ENCODE assay signal across 24 cellular contexts in the genomic region with DNA sequence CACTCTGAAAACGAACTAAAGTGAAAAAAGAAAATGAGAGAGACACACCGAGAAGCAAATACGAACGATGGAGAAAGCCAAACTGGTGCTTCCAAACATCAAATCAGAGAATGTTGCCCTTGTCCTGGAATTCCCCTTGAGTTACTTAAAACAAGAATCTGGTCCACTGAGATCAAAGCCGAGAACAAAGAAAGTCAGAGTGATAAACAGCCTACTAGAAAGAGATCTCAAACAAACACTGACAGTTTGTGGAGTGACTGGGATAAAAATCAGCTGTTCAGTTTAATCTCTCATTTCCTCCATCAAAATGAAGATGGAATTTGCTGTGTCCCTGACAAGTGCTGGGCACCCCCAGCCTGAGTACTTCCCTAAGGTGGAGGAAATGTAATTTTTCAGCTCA.
DNase-seq lines count a peak whose midpoint lies in the region; ATAC-seq and TF ChIP-seq lines count a peak whose summit lies in the region.
"Had no signal": no experiment of that assay in that cellular context is flagged by ENCODE, and none has a peak within 500 bp of the region (broad histone marks: within the 10 kb centered on the region; RNA-seq: fewer than 3 reads in every experiment).

No MANE protein-coding gene starts in this region.

- POLR2A ChIA-PET in AG04450 (lab: Yijun Ruan, JAX), result no interaction called here

- DNase-seq in AG04450 (ENCODE audit: low read depth, low spot score) (peak; percentile 7), RPMI7951 (ENCODE audit: low read depth) (peak; percentile 0), iris pigment epithelial cell (ENCODE audit: low read depth) (peak; percentile 31), osteoblast (ENCODE audit: insufficient read length, low spot score, missing footprints) (no peak), SW 1271 (lab: John Stamatoyannopoulos, UW) (no peak), NCI-H446 (lab: John Stamatoyannopoulos, UW) (no peak)
- DNase-seq: activated gamma-delta T cell treated with Interleukin-2 at 50 U/mL for 16 hours; activated T-cell treated with anti-CD3 and anti-CD28 coated beads, Interleukin-2, amount 50 U/mL, for 1 hour; DMS153; effector CD8-positive, alpha-beta T cell; gastrocnemius medialis; KBM-7; MM.1S; NCI-H1436; NCI-H524; ovary; Peyer's patch; stimulated activated CD4-positive, alpha-beta T cell treated with anti-CD3 and anti-CD28 coated beads, Interleukin-15, amount 100 ng/mL, for 24 hours; T-helper 1 cell had no signal

- H3K9me3 ChIP-seq in AG04450 (ENCODE audit: control insufficient read depth, insufficient read depth, low read length), result no peaks in the 10 kb centered on the region
- peaks cover 2% of the 10 kb centered on the region for H3K9me3 ChIP-seq in osteoblast (ENCODE audit: low read depth, low read length)
- H3K9me3 ChIP-seq: gastrocnemius medialis, ovary had no signal

- H3K4me3 ChIP-seq in AG04450 (ENCODE audit: low read depth, low read length) (peak overlapping the region; percentile 37), osteoblast (ENCODE audit: insufficient read depth, low read length) (peak overlapping the region; percentile 46)
- H3K4me3 ChIP-seq: gastrocnemius medialis, lung, ovary, Peyer's patch, right atrium auricular region, tibial nerve had no signal

- peak overlapping the region; percentile 71 for H3K4me2 ChIP-seq in osteoblast (ENCODE audit: insufficient read depth, low read length)

- CTCF ChIA-PET in AG04450 (lab: Charles Lee), result interaction anchor here (0.7 kb wide), 1 partner anchor 601 kb away, joined by 3 read pairs; no protein-coding TSS in a partner anchor

- no peaks in the 10 kb centered on the region for H3K27me3 ChIP-seq in AG04450 (ENCODE audit: control insufficient read depth, insufficient read depth, low read length)
- H3K27me3 ChIP-seq in osteoblast (ENCODE audit: insufficient read depth, low read length), result no peaks in the 10 kb centered on the region
- H3K27me3 ChIP-seq: gastrocnemius medialis, ovary, Peyer's patch, right atrium auricular region, tibial nerve had no signal

- H3K27ac ChIP-seq in AG04450 (ENCODE audit: low read depth, low read length) (peak overlapping the region; percentile 47), osteoblast (ENCODE audit: low read depth, low read length) (no peak overlapping the region)
- H3K27ac ChIP-seq: gastrocnemius medialis, ovary, Peyer's patch, right atrium auricular region had no signal

- no peaks in the 10 kb centered on the region for H4K20me1 ChIP-seq in osteoblast (ENCODE audit: insufficient read depth, low read length)

- no peak for ATAC-seq in esophagus mucosa
- no peak for ATAC-seq in GM19023 (IDR thresholded peaks at IDR 0.05; ENCODE audit: unreplicated experiment)
- ATAC-seq: gastrocnemius medialis had no signal

- TF ChIP-seq CTCF in AG04450 (IDR thresholded peaks at IDR 0.05; ENCODE audit: low read depth, low read length), result no peak
- TF ChIP-seq CTCF in osteoblast (IDR thresholded peaks at IDR 0.05; ENCODE audit: extremely low read depth, low read depth, low read length), result no peak

- no peaks in the 10 kb centered on the region for H3K36me3 ChIP-seq in osteoblast (ENCODE audit: insufficient read depth, low read length)
- H3K36me3 ChIP-seq: gastrocnemius medialis, ovary, Peyer's patch, right atrium auricular region, tibial nerve had no signal

- H3K4me1 ChIP-seq in osteoblast (ENCODE audit: insufficient read depth, low read length), result no peaks in the 10 kb centered on the region
- H3K4me1 ChIP-seq: gastrocnemius medialis, Peyer's patch, right atrium auricular region, tibial nerve had no signal

- H3K79me2 ChIP-seq in osteoblast (ENCODE audit: insufficient read depth, low read length), result no peaks in the 10 kb centered on the region

- peak overlapping the region; percentile 84 for H2AFZ ChIP-seq in osteoblast (ENCODE audit: low read length)

Comparison
In these comparisons a context has a peak if more than half of its experiments do, and no peak if none do; other contexts are left out.
1. DNase-seq: peak in AG04450 (single experiment), RPMI7951 (single experiment) and iris pigment epithelial cell (single experiment); none in osteoblast (single experiment), SW 1271 (0 of 2) and NCI-H446 (0 of 2).